ENCODE assay signal across 15 cellular contexts in the genomic region with DNA sequence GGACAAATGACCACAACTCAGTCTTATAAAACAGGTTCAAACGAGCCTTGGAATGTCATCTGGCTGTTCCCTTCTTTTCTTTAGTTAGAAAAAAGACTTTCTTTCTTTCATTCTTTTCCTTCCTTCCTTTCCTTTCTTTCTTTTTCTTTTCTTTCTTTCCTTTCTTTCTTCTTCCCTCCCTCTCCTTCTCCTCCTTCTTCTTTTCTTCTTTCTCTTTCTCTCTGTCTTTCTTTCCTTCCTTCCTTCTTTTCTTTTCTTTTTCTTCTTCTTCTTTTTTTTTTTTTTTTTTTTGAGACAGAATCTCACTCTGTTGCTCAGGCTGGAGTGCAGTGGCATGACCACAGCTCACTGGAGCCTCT. TPM values are rescaled to one million over a fixed set of nuclear protein-coding genes. Genes with fewer than 3 reads are reported as not detected.
DNase-seq lines count a peak whose midpoint lies in the region; ATAC-seq and TF ChIP-seq lines count a peak whose summit lies in the region.
"Had no signal": no experiment of that assay in that cellular context is flagged by ENCODE, and none has a peak within 500 bp of the region (broad histone marks: within the 10 kb centered on the region; RNA-seq: fewer than 3 reads in every experiment).

No MANE protein-coding gene starts in this region.

- no peak for DNase-seq in endothelial cell (ENCODE audit: low spot score)
- DNase-seq in lower lobe of right lung = peak; percentile 2
- DNase-seq in A172 (ENCODE audit: low spot score) = no peak
- DNase-seq: AML-193; Caco-2; CD4-positive, alpha-beta T cell; GDM1; IMR-90 had no signal

- H3K27ac ChIP-seq in HEK293 (ENCODE audit: extremely low read depth, low read depth, low read length) = no peak overlapping the region
- no peak overlapping the region for H3K27ac ChIP-seq in lower lobe of right lung
- H3K27ac ChIP-seq: A549, C4-2B had no signal

- H3K36me3 ChIP-seq in HEK293 (ENCODE audit: control insufficient read depth in 2 of 2, insufficient read depth in 1 of 2, low read length in 2 of 2) (no peaks in the 10 kb centered on the region), lower lobe of right lung (no peaks in the 10 kb centered on the region)
- H3K36me3 ChIP-seq: HAP-1 had no signal

- H3K27ac Mint-ChIP-seq in endothelial cell (ENCODE audit: unreplicated experiment) = peak overlapping the region; percentile 52
- H3K27ac Mint-ChIP-seq: CD4-positive, alpha-beta T cell had no signal

- H3K4me3 ChIP-seq in HEK293 (ENCODE audit: low read depth, low read length) (no peak overlapping the region), lower lobe of right lung (no peak overlapping the region)
- H3K4me3 ChIP-seq: A549, HAP-1, K562 had no signal

- H3K4me1 ChIP-seq in HEK293 (ENCODE audit: control insufficient read depth, insufficient read depth, low read length) (no peaks in the 10 kb centered on the region), lower lobe of right lung (peaks cover 7% of the 10 kb centered on the region)
- H3K4me1 ChIP-seq: Caco-2, HAP-1 had no signal

- CTCF ChIA-PET in HEK293 (lab: Yijun Ruan, JAX) = interaction anchor here (0.9 to 6.2 kb wide), 17 partner anchors 10 to 337 kb away, joined by 3 to 242 read pairs (median 13); partner anchors contain the start of gene LAMC3

- no peak overlapping the region for H3K4me3 Mint-ChIP-seq in endothelial cell (ENCODE audit: unreplicated experiment)
- H3K4me3 Mint-ChIP-seq: CD4-positive, alpha-beta T cell had no signal

- peaks cover 9% of the 10 kb centered on the region for H3K27me3 Mint-ChIP-seq in endothelial cell (ENCODE audit: unreplicated experiment)

- POLR2A ChIA-PET in HEK293 (lab: Yijun Ruan, JAX) = interaction anchor here (1.0 kb wide), 3 partner anchors 18 to 293 kb away, joined by 3 read pairs; no protein-coding TSS in a partner anchor

- TF ChIP-seq CTCF in HEK293 (tag by site-specific recombination; IDR thresholded peaks at IDR 0.05) = no peak
- TF ChIP-seq CTCF in endothelial cell (IDR thresholded peaks at IDR 0.05; ENCODE audit: unreplicated experiment) = no peak
- no peak for TF ChIP-seq CTCF in lower lobe of right lung (IDR thresholded peaks at IDR 0.05)

- H3K9me3 Mint-ChIP-seq in endothelial cell (ENCODE audit: unreplicated experiment) = no peaks in the 10 kb centered on the region
- H3K9me3 Mint-ChIP-seq: CD4-positive, alpha-beta T cell had no signal

- intact Hi-C loops in lower lobe of right lung (cut with DNase I) = no loop called here

- no peaks in the 10 kb centered on the region for H3K36me3 Mint-ChIP-seq in endothelial cell (ENCODE audit: low read depth, unreplicated experiment)

- H3K4me1 Mint-ChIP-seq in endothelial cell (ENCODE audit: unreplicated experiment) = no peaks in the 10 kb centered on the region

- peaks cover 43% of the 10 kb centered on the region for H3K27me3 ChIP-seq in lower lobe of right lung (ENCODE audit: low read depth)

- ATAC-seq in lower lobe of right lung (no peak), HG03571 (IDR thresholded peaks at IDR 0.05; ENCODE audit: unreplicated experiment) (no peak), HG02885 (IDR thresholded peaks at IDR 0.05; ENCODE audit: poor library complexity, unreplicated experiment) (no peak)

- no peaks in the 10 kb centered on the region for H3K9me3 ChIP-seq in HEK293 (ENCODE audit: control insufficient read depth, insufficient read depth, low read depth, low read length)
- H3K9me3 ChIP-seq in lower lobe of right lung = no peaks in the 10 kb centered on the region
- H3K9me3 ChIP-seq: A549, Caco-2, HAP-1 had no signal

TF ChIP-seq in HEK293, 187 proteins besides CTCF, POLR2A, EP300 and RAD21:
- TF ChIP-seq PRDM1 (tag by site-specific recombination; IDR thresholded peaks at IDR 0.05) (peak; percentile 57), ZNF280D (tag by site-specific recombination; IDR thresholded peaks at IDR 0.05) (no peak), ZNF366 (tag by site-specific recombination; conservative IDR thresholded peaks at IDR 0.05) (peak; percentile 93)

RNA-seq across cellular contexts. Expression of gene LAMC3, which starts 9.7 kb away (rescaled TPM):
- total RNA-seq in endothelial cell (ENCODE audit: unreplicated experiment) (30.1 TPM), lower lobe of right lung (26.4 TPM)
- 1.0 and 1.4 TPM in 2 replicates for total RNA-seq in A172 (2014; rRNA removed; shearing (Covaris generic))
- total RNA-seq: IMR-90, K562 had no signal

Comparison
In these comparisons a context has a peak if more than half of its experiments do, and no peak if none do; other contexts are left out.
1. RNA of gene LAMC3, which starts 9.7 kb away (total RNA-seq): 30.1 TPM in endothelial cell (single experiment) and 26.4 TPM in lower lobe of right lung (single experiment); 1.0 to 1.4 TPM in A172; every median in the first group is over 10 times any median in the second.